In the genomic region with DNA sequence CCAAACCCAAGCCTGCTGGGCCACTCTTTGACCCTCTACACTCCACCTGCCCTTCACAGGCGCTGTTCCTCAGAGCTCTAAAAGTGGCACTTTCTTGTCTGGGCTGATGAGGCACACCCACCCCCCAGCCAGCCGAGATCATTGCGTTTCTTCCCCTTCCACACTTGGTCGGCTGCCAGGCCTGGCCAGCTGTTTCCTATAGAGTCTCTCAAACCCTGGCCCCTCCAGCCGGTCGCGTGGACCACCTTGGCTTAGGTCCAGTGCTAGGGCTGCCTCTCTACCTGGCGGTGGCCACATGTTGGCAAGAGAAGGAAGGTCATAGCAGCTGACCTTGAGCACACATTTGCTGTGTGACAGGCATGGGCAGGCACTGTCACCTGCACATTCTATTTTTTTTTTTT, we compare ENCODE assay signal across 11 cellular contexts.
DNase-seq lines count a peak whose midpoint lies in the region; TF ChIP-seq lines count a peak whose summit lies in the region.
"Had no signal": no experiment of that assay in that cellular context is flagged by ENCODE, and none has a peak within 500 bp of the region (broad histone marks: within the 10 kb centered on the region; RNA-seq: fewer than 3 reads in every experiment).

No MANE protein-coding gene starts in this region.

- no peaks in the 10 kb centered on the region for H3K27me3 Mint-ChIP-seq in nephron progenitor cell (ENCODE audit: low read depth, poor library complexity)

- H3K4me1 Mint-ChIP-seq in nephron progenitor cell, result peaks cover 34% of the 10 kb centered on the region

- no peak overlapping the region for H3K4me3 Mint-ChIP-seq in nephron progenitor cell
- H3K4me3 Mint-ChIP-seq: nephron had no signal

- H3K36me3 Mint-ChIP-seq in nephron progenitor cell (ENCODE audit: low read depth), result peaks cover 56% of the 10 kb centered on the region

- POLR2A ChIA-PET in GM10248 (lab: Yijun Ruan, JAX), result no interaction called here

- CTCF ChIA-PET in GM10248 (lab: Yijun Ruan, JAX), result interaction anchor here (1.5 to 1.7 kb wide), 2 partner anchors 11 to 15 kb away, joined by 4 to 6 read pairs; no protein-coding TSS in a partner anchor

- H3K27ac Mint-ChIP-seq in nephron progenitor cell, result peak overlapping the region; percentile 61
- H3K27ac Mint-ChIP-seq: nephron had no signal

- TF ChIP-seq CTCF in nephron progenitor cell (IDR thresholded peaks at IDR 0.05) (no peak), GM10248 (IDR thresholded peaks at IDR 0.05; ENCODE audit: control extremely low read depth, extremely low read depth, low read depth, missing control alignments) (no peak)

- no peaks in the 10 kb centered on the region for H3K9me3 Mint-ChIP-seq in nephron progenitor cell
- H3K9me3 Mint-ChIP-seq: nephron had no signal

- in situ Hi-C loops in G401 (cut with HindIII; ENCODE audit: low sequenced_read_pairs), result no loop called here

- DNase-seq in Ammon's horn (ENCODE audit: low spot score), result peak; percentile 73
- DNase-seq in NAMALWA (ENCODE audit: low spot score), result peak; percentile 53
- DNase-seq in dermis microvascular lymphatic vessel endothelial cell (ENCODE audit: low read depth in 2 of 2), result peak; percentile 61 to 88
- no peak for DNase-seq in nephron progenitor cell
- DNase-seq in GM19238 (ENCODE audit: insufficient read length, low spot score), result no peak
- no peak for DNase-seq in G401 (ENCODE audit: low spot score)
- DNase-seq in GM10248 (ENCODE audit: extremely low spot score), result no peak
- no peak for DNase-seq in NCI-H1417 (lab: John Stamatoyannopoulos, UW)
- DNase-seq: activated effector memory CD4-positive, alpha-beta T cell treated with anti-CD3 and anti-CD28 coated beads, Interleukin-2, amount 50 U/mL, for 16 hours; NCI-H146 had no signal

Comparison
In these comparisons a context has a peak if more than half of its experiments do, and no peak if none do; other contexts are left out.
1. DNase-seq: peak in Ammon's horn (single experiment), NAMALWA (single experiment) and dermis microvascular lymphatic vessel endothelial cell (2 of 2); none in nephron progenitor cell (single experiment), GM19238 (single experiment), G401 (single experiment), GM10248 (single experiment) and NCI-H1417 (0 of 3).